In genomic region chr5:186091-187041, GRCh38 we compare ENCODE assay signal across 21 cellular contexts. TPM values are rescaled to one million over a fixed set of nuclear protein-coding genes. Genes with fewer than 3 reads are reported as not detected.
A peak's percentile ranks its signal among the peaks of the same experiment; 100 is the strongest.
DNase-seq lines count a peak whose midpoint lies in the region; ATAC-seq and TF ChIP-seq lines count a peak whose summit lies in the region.
"Had no signal": no experiment of that assay in that cellular context is flagged by ENCODE, and none has a peak within 500 bp of the region (broad histone marks: within the 10 kb centered on the region; RNA-seq: fewer than 3 reads in every experiment).

No MANE protein-coding gene starts in this region.

- DNase-seq in BE2C = peak; percentile 1
- peak; percentile 79 to 84 for DNase-seq in dermis microvascular lymphatic vessel endothelial cell (ENCODE audit: low read depth in 2 of 2)
- DNase-seq in osteoblast (ENCODE audit: insufficient read length, low spot score, missing footprints) = peak; percentile 83
- DNase-seq in MG63 = no peak
- no peak for DNase-seq in DMS53 treated with DMSO at 0.1 percent for 48 hours (lab: John Stamatoyannopoulos, UW; ENCODE audit: unreplicated experiment)
- DNase-seq: CD4-positive, alpha-beta memory T cell; DMS153; GOT3; HFFc6; KG1; NCI-H1417 treated with DMSO at 0.1 percent for 48 hours; NCI-H187 treated with DMSO at 0.1 percent for 48 hours; NCI-H2227 treated with DMSO at 0.1 percent for 48 hours; NCI-H510A treated with DMSO at 0.1 percent for 48 hours; NCI-H774; PC-3; RPMI8226 had no signal

- H3K9ac ChIP-seq in BLaER1 = no peak overlapping the region; the same call in 1 of the 2 replicates

- H3K9me3 ChIP-seq in BE2C (no peaks in the 10 kb centered on the region), BLaER1 (no peaks in the 10 kb centered on the region), osteoblast (ENCODE audit: low read depth, low read length) (no peaks in the 10 kb centered on the region), MG63 (no peaks in the 10 kb centered on the region)

- H3K79me2 ChIP-seq in osteoblast (ENCODE audit: insufficient read depth, low read length) = no peaks in the 10 kb centered on the region

- TF ChIP-seq CTCF in BE2C (IDR thresholded peaks at IDR 0.05; ENCODE audit: low read depth, low read length) = no peak
- TF ChIP-seq CTCF in osteoblast (IDR thresholded peaks at IDR 0.05; ENCODE audit: extremely low read depth, low read depth, low read length) = no peak

- H3K27ac ChIP-seq in BLaER1 = peak overlapping the region; percentile 100
- no peak overlapping the region for H3K27ac ChIP-seq in osteoblast (ENCODE audit: low read depth, low read length)

- H3K36me3 ChIP-seq in BE2C (no peaks in the 10 kb centered on the region), BLaER1 (peaks cover 19% of the 10 kb centered on the region), osteoblast (ENCODE audit: insufficient read depth, low read length) (no peaks in the 10 kb centered on the region), MG63 (no peaks in the 10 kb centered on the region)

- H3K4me3 ChIP-seq in BE2C (ENCODE audit: low read depth, low read length) (no peak overlapping the region), BLaER1 (no peak overlapping the region), osteoblast (ENCODE audit: insufficient read depth, low read length) (no peak overlapping the region), MG63 (no peak overlapping the region)
- H3K4me3 ChIP-seq: GM12878 had no signal

- H2AFZ ChIP-seq in osteoblast (ENCODE audit: low read length) = no peak overlapping the region

- H3K4me2 ChIP-seq in BLaER1 (peak overlapping the region; percentile 99), osteoblast (ENCODE audit: insufficient read depth, low read length) (no peak overlapping the region)

- no peaks in the 10 kb centered on the region for H3K4me1 ChIP-seq in BE2C
- H3K4me1 ChIP-seq in BLaER1 = peaks cover 72% of the 10 kb centered on the region
- H3K4me1 ChIP-seq in osteoblast (ENCODE audit: insufficient read depth, low read length) = peaks cover 4% of the 10 kb centered on the region

- no peak for ATAC-seq in GM19023 (IDR thresholded peaks at IDR 0.05; ENCODE audit: unreplicated experiment)
- ATAC-seq: GM12878, PC-3 had no signal

- H3K27me3 ChIP-seq in BE2C (no peaks in the 10 kb centered on the region), BLaER1 (no peaks in the 10 kb centered on the region), osteoblast (ENCODE audit: insufficient read depth, low read length) (peaks cover 24% of the 10 kb centered on the region), MG63 (no peaks in the 10 kb centered on the region)

- H4K20me1 ChIP-seq in BLaER1 (no peaks in the 10 kb centered on the region), osteoblast (ENCODE audit: insufficient read depth, low read length) (peaks cover 4% of the 10 kb centered on the region)

RNA-seq across cellular contexts. Expression of gene LRRC14B, which starts 4.9 kb away (rescaled TPM):
- polyA plus RNA-seq in BE2C (2012; ENCODE audit: insufficient read depth, insufficient read length, low read depth) = not detected
- total RNA-seq in dermis microvascular lymphatic vessel endothelial cell = not detected in 2 replicates
- total RNA-seq in osteoblast = under 0.01 TPM in 1 of 2 replicates, not detected in the other
- total RNA-seq in MG63 (2014; rRNA removed; shearing (Covaris generic); ENCODE audit: low replicate concordance) = not detected in 2 replicates
- total RNA-seq: B cell; CD4-positive, alpha-beta memory T cell; HFFc6; PC-3 had no signal

RNA-seq across cellular contexts. Expression of gene CCDC127, which starts 31.6 kb away (rescaled TPM):
- 9.0 TPM for polyA plus RNA-seq in BE2C (2012; ENCODE audit: insufficient read depth, insufficient read length, low read depth)
- total RNA-seq in dermis microvascular lymphatic vessel endothelial cell (3.6 and 4.8 TPM in 2 replicates), osteoblast (4.3 and 6.2 TPM in 2 replicates)
- 2.9 and 3.4 TPM in 2 replicates for total RNA-seq in MG63 (2014; rRNA removed; shearing (Covaris generic); ENCODE audit: low replicate concordance)

RNA-seq across cellular contexts. Expression of gene SDHA, which starts 31.8 kb away (rescaled TPM):
- 143 TPM for polyA plus RNA-seq in BE2C (2012; ENCODE audit: insufficient read depth, insufficient read length, low read depth)
- total RNA-seq in dermis microvascular lymphatic vessel endothelial cell = 113 and 137 TPM in 2 replicates
- 83.6 and 84.6 TPM in 2 replicates for total RNA-seq in osteoblast
- 101 and 128 TPM in 2 replicates for total RNA-seq in MG63 (2014; rRNA removed; shearing (Covaris generic); ENCODE audit: low replicate concordance)

Comparison
In these comparisons a context has a peak if more than half of its experiments do, and no peak if none do; other contexts are left out.
1. DNase-seq: peak in BE2C (single experiment), dermis microvascular lymphatic vessel endothelial cell (2 of 2) and osteoblast (single experiment); none in MG63 (single experiment) and DMS53 treated with DMSO at 0.1 percent for 48 hours (single experiment).